Comparison of ENCODE assay signal across 25 cellular contexts in the genomic region with DNA sequence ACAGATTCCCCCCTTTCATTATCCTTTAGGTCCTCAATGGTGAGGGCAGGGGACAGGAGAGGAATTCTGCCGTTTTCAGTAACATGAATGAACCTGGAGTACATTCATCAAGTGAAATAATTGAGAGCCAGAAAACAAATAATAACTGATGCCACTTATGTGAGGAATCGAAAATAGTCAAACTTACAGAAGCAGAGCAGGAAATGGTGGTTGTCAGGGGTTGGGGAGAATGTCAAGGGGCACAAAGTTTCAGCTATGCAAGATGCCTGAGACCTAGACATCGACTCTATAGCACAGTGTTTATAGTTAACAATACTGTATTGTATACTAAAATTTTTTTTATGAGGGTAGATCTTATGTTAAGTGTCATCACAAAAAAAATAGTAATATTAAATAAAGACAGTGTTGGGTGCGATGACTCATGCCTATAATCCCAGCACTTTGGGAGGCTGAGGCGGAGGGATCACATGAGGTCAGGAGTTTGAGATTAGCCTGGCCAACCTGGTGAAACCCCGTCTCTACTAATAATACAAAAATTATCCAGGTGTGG.
"Had no signal": no experiment of that assay in that cellular context is flagged by ENCODE, and none has a peak within 500 bp of the region (broad histone marks: within the 10 kb centered on the region; RNA-seq: fewer than 3 reads in every experiment).

No MANE protein-coding gene starts in this region.

- H3K4me3 ChIP-seq: adrenal gland, Peyer's patch, SJSA1 had no signal

- DNase-seq: activated CD4-positive, alpha-beta memory T cell treated with anti-CD3 and anti-CD28 coated beads, Interleukin-2, amount 10 ng/mL, durations not matched to agents 7 days and 5 days; activated CD4-positive, alpha-beta T cell treated with anti-CD3 and anti-CD28 coated beads for 36 hours; activated CD4-positive, alpha-beta T cell treated with anti-CD3 and anti-CD28 coated beads, Interleukin-2, amount 50 U/mL, for 1 hour; activated CD8-positive, alpha-beta memory T cell treated with anti-CD3 and anti-CD28 coated beads, Interleukin-2, amount 50 U/mL, for 4 hours; activated naive CD4-positive, alpha-beta T cell treated with anti-CD3 and anti-CD28 coated beads, Interleukin-2, amount 50 U/mL, for 16 hours; activated naive CD8-positive, alpha-beta T cell treated with anti-CD3 and anti-CD28 coated beads, Interleukin-2, amount 10 ng/mL, durations not matched to agents 7 days and 5 days; activated T-cell treated with anti-CD3 and anti-CD28 coated beads, Interleukin-2, amount 50 U/mL, for 1 hour; adrenal gland; anterior cingulate cortex; cerebellar nuclear complex; KG1; NCI-H1092; NCI-H1417; NCI-H1930; NCI-H2171; NCI-H2227 treated with DMSO at 0.1 percent for 48 hours; NCI-H446 treated with DMSO at 0.1 percent for 48 hours; NCI-H526; NCI-H774; Peyer's patch; Right ventricle myocardium superior had no signal

- FAIRE-seq: colon had no signal

- ATAC-seq: activated CD4-positive, alpha-beta T cell treated with anti-CD3 and anti-CD28 coated beads for 36 hours had no signal

- H3K27ac ChIP-seq: adrenal gland, Peyer's patch, RWPE1, SJSA1, VCaP had no signal

- H3K9me3 ChIP-seq: adrenal gland, Peyer's patch, SJSA1 had no signal

- H3K4me1 ChIP-seq: adrenal gland, Peyer's patch, SJSA1 had no signal
